10 cellular contexts compared by ENCODE assay signal in genomic region chr9:14992025-14992424, GRCh38.
DNase-seq lines count a peak whose midpoint lies in the region; ATAC-seq lines count a peak whose summit lies in the region.
"Had no signal": no experiment of that assay in that cellular context is flagged by ENCODE, and none has a peak within 500 bp of the region (broad histone marks: within the 10 kb centered on the region; RNA-seq: fewer than 3 reads in every experiment).

No MANE protein-coding gene starts in this region.

- peaks cover 10% of the 10 kb centered on the region; the same call in 1 of the 2 replicates for H3K36me3 ChIP-seq in MG63

- no peaks in the 10 kb centered on the region for H3K9me3 Mint-ChIP-seq in activated T-helper 2 cell treated with anti-CD3 and anti-CD28 coated beads, Interferon-gamma antibody, Interleukin-2, Interleukin-4, amounts not matched to agents 10 μg/mL and 5 μg/mL and 100 μg/mL, durations not matched to agents 14 hours and 24 hours and 36 hours

- intact Hi-C loops in activated T-helper 2 cell treated with anti-CD3 and anti-CD28 coated beads, Interferon-gamma antibody, Interleukin-2, Interleukin-4, amounts not matched to agents 10 μg/mL and 5 μg/mL and 100 μg/mL, durations not matched to agents 14 hours and 24 hours and 36 hours (cut with micrococcal nuclease) = loop anchor here (5.0 kb wide), 1 partner anchor 305 kb away; no protein-coding TSS in a partner anchor

- 0 out of 2 replicates have a peak, but pooled peaks cover 2% of the 10 kb centered on the region for H3K9me3 ChIP-seq in MG63

- H3K4me3 Mint-ChIP-seq in activated T-helper 2 cell treated with anti-CD3 and anti-CD28 coated beads, Interferon-gamma antibody, Interleukin-2, Interleukin-4, amounts not matched to agents 10 μg/mL and 5 μg/mL and 100 μg/mL, durations not matched to agents 14 hours and 24 hours and 36 hours (ENCODE audit: low read depth) = peak overlapping the region; percentile 64

- DNase-seq in NCI-H526 (lab: John Stamatoyannopoulos, UW) (peak; percentile 29 to 33), NCI-H526 treated with DMSO at 0.1 percent for 48 hours (lab: John Stamatoyannopoulos, UW) (no peak), MG63 (no peak), pons (ENCODE audit: low spot score) (peak; percentile 15), COLO668 (lab: John Stamatoyannopoulos, UW; ENCODE audit: unreplicated experiment) (no peak), HK-2 (ENCODE audit: unreplicated experiment) (no peak)
- no peak for DNase-seq in activated T-helper 2 cell treated with anti-CD3 and anti-CD28 coated beads, Interferon-gamma antibody, Interleukin-2, Interleukin-4, amounts not matched to agents 10 μg/mL and 5 μg/mL and 100 μg/mL, durations not matched to agents 14 hours and 24 hours and 36 hours (ENCODE audit: low spot score)
- DNase-seq: aorta, Right ventricle myocardium superior had no signal

- no peak for ATAC-seq in GM21390 (IDR thresholded peaks at IDR 0.05; ENCODE audit: unreplicated experiment)

- no peaks in the 10 kb centered on the region for H3K27me3 ChIP-seq in MG63

- peaks cover 10% of the 10 kb centered on the region for H3K27me3 Mint-ChIP-seq in activated T-helper 2 cell treated with anti-CD3 and anti-CD28 coated beads, Interferon-gamma antibody, Interleukin-2, Interleukin-4, amounts not matched to agents 10 μg/mL and 5 μg/mL and 100 μg/mL, durations not matched to agents 14 hours and 24 hours and 36 hours (ENCODE audit: low read depth)

- H3K4me3 ChIP-seq in MG63 = peak overlapping the region; percentile 62

- peaks cover 25% of the 10 kb centered on the region for H3K4me1 Mint-ChIP-seq in activated T-helper 2 cell treated with anti-CD3 and anti-CD28 coated beads, Interferon-gamma antibody, Interleukin-2, Interleukin-4, amounts not matched to agents 10 μg/mL and 5 μg/mL and 100 μg/mL, durations not matched to agents 14 hours and 24 hours and 36 hours (ENCODE audit: low read depth)

- H3K36me3 Mint-ChIP-seq in activated T-helper 2 cell treated with anti-CD3 and anti-CD28 coated beads, Interferon-gamma antibody, Interleukin-2, Interleukin-4, amounts not matched to agents 10 μg/mL and 5 μg/mL and 100 μg/mL, durations not matched to agents 14 hours and 24 hours and 36 hours (ENCODE audit: low read depth) = no peaks in the 10 kb centered on the region

- H3K27ac Mint-ChIP-seq in activated T-helper 2 cell treated with anti-CD3 and anti-CD28 coated beads, Interferon-gamma antibody, Interleukin-2, Interleukin-4, amounts not matched to agents 10 μg/mL and 5 μg/mL and 100 μg/mL, durations not matched to agents 14 hours and 24 hours and 36 hours = no peak overlapping the region

Comparison
In these comparisons a context has a peak if more than half of its experiments do, and no peak if none do; other contexts are left out.
1. DNase-seq: peak in NCI-H526 (2 of 2) and pons (single experiment); none in NCI-H526 treated with DMSO at 0.1 percent for 48 hours (single experiment), MG63 (single experiment), activated T-helper 2 cell treated with anti-CD3 and anti-CD28 coated beads, Interferon-gamma antibody, Interleukin-2, Interleukin-4, amounts not matched to agents 10 μg/mL and 5 μg/mL and 100 μg/mL, durations not matched to agents 14 hours and 24 hours and 36 hours (single experiment), COLO668 (single experiment) and HK-2 (single experiment).